Comparison of ENCODE assay signal across 8 cellular contexts in the genomic region with DNA sequence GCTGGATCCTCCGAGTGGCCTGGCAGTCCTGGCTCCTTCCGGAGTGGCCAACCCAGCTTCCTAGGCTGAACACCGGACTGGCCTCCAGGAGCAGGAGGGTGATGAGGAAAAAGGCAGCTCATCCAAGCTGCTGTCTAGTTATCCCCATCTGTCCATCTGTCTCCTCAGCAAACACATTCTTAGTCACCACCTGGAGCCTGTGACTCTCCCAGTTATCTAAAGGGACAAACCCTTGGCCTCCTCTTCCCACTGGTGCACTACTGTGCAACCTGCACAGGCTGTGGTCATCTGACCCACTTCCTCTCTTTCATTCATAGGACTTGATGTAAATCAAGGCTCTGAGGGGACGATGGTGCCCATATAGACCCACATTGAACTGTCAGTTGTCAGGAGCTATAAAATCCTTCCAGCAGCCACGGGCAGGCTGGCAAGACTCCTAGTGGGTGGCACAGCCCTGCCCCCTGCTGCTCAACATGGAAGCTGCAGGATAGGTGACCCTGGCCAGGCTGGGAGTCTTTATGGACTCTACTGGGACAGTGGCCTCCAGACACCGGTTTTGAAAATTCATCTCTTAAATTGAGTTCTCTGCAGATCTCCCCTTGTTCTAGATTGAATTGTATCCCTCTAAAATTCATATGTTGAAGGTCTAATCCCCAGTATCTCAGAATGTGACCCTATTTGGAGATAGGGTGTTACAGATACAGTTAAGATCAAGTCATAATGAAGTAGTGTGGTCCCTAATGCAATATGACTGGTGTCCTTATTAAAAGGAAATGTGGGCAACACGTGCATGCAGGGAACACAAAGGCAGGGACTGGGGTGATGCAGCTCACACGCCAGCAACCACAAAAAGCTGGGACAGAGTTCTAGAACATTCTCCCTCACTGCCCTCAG. TPM values are rescaled to one million over a fixed set of nuclear protein-coding genes. Genes with fewer than 3 reads are reported as not detected.
DNase-seq lines count a peak whose midpoint lies in the region; ATAC-seq, FAIRE-seq and TF ChIP-seq lines count a peak whose summit lies in the region.
"Had no signal": no experiment of that assay in that cellular context is flagged by ENCODE, and none has a peak within 500 bp of the region (broad histone marks: within the 10 kb centered on the region; RNA-seq: fewer than 3 reads in every experiment).

No MANE protein-coding gene starts in this region.

- FAIRE-seq in keratinocyte (lab: Jason Lieb, UNC): no peak

- intact Hi-C loops in activated B cell treated with CpG ODN at 0.5 μM for 24 hours (cut with micrococcal nuclease): loop anchor here (1.0 to 10.0 kb wide), 6 partner anchors 10 to 180 kb away; partner anchors contain the start of genes ANKRD36C and ASTL

- H3K9ac ChIP-seq in keratinocyte (ENCODE audit: control insufficient read depth, extremely low read depth, insufficient read depth, low read length): no peak overlapping the region

- H3K36me3 ChIP-seq in keratinocyte (ENCODE audit: control insufficient read depth in 2 of 2, extremely low read depth in 1 of 2, insufficient read depth in 2 of 2, low read length in 2 of 2): no peaks in the 10 kb centered on the region

- H3K27ac ChIP-seq in keratinocyte (ENCODE audit: control insufficient read depth, insufficient read depth, low read length): no peak overlapping the region

- dilution Hi-C loops in keratinocyte (cut with MboI; ENCODE audit: extremely low pct_ligation_motif_present, low sequenced_read_pairs): no loop called here

- peak; percentile 96 for TF ChIP-seq CTCF in GM13977 (IDR thresholded peaks at IDR 0.05; ENCODE audit: extremely low read depth, insufficient read depth, missing control alignments)
- peak; percentile 75 for TF ChIP-seq CTCF in activated B cell treated with CpG ODN at 0.5 μM for 24 hours (IDR thresholded peaks at IDR 0.05)
- TF ChIP-seq CTCF in keratinocyte (optimal IDR thresholded peaks at IDR 0.05 in 1 of 3, IDR thresholded peaks at IDR 0.05 in 1 of 3, conservative IDR thresholded peaks at IDR 0.05 in 1 of 3; ENCODE audit: extremely low read depth in 1 of 3, insufficient read depth in 2 of 3, low read length in 3 of 3): peak; percentile 90 to 98 (median 92)

- no peaks in the 10 kb centered on the region for H3K9me1 ChIP-seq in keratinocyte (ENCODE audit: control insufficient read depth, extremely low read depth, insufficient read depth, low read length)

- H3K4me3 ChIP-seq in keratinocyte (ENCODE audit: control insufficient read depth in 2 of 3, extremely low read depth in 1 of 3, insufficient read depth in 2 of 3, low read depth in 1 of 3, low read length in 3 of 3): no peak overlapping the region

- CTCF ChIA-PET in activated B cell treated with CpG ODN at 0.5 μM for 24 hours (lab: Charles Lee): interaction anchor here (0.6 to 7.0 kb wide), 42 partner anchors 10 to 379 kb away, joined by 3 to 511 read pairs (median 5); partner anchors contain the start of genes ADRA2B, ANKRD36C, ASTL and CIAO1

- ATAC-seq in HG03025 (IDR thresholded peaks at IDR 0.05; ENCODE audit: low FRiP score, unreplicated experiment) (peak; percentile 49), activated B cell treated with CpG ODN at 0.5 μM for 24 hours (ENCODE audit: low read depth) (peak; percentile 99)

- no peaks in the 10 kb centered on the region for H3K79me2 ChIP-seq in keratinocyte (ENCODE audit: control insufficient read depth, insufficient read depth, low read length)

- peaks cover 20% of the 10 kb centered on the region for H3K4me1 Mint-ChIP-seq in activated B cell treated with CpG ODN at 0.5 μM for 24 hours

- POLR2A ChIA-PET in activated B cell treated with CpG ODN at 0.5 μM for 24 hours (lab: Charles Lee): interaction anchor here (0.5 to 14.8 kb wide), 14 partner anchors 11 to 152 kb away, joined by 3 to 534 read pairs (median 6); partner anchors contain the start of genes ASTL, CIAO1, DUSP2 and STARD7

- H3K36me3 Mint-ChIP-seq in activated B cell treated with CpG ODN at 0.5 μM for 24 hours (ENCODE audit: low read depth): no peaks in the 10 kb centered on the region

- H4K20me1 ChIP-seq in keratinocyte (ENCODE audit: control insufficient read depth, extremely low read depth, insufficient read depth, low read length): no peaks in the 10 kb centered on the region

- no peaks in the 10 kb centered on the region for H3K27me3 Mint-ChIP-seq in activated B cell treated with CpG ODN at 0.5 μM for 24 hours

- no peaks in the 10 kb centered on the region for H3K27me3 ChIP-seq in keratinocyte (ENCODE audit: control insufficient read depth, extremely low read depth, insufficient read depth, low read length)

- H3K4me1 ChIP-seq in keratinocyte (ENCODE audit: control insufficient read depth, extremely low read depth, insufficient read depth, low read length): no peaks in the 10 kb centered on the region

- DNase-seq in GM13977 (ENCODE audit: low spot score): peak; percentile 72
- peak; percentile 41 for DNase-seq in NCI-H2196 treated with DMSO at 0.1 percent for 48 hours (lab: John Stamatoyannopoulos, UW; ENCODE audit: unreplicated experiment)
- peak; percentile 76 for DNase-seq in activated B cell treated with CpG ODN at 0.5 μM for 24 hours
- DNase-seq in T47D (ENCODE audit: low read depth in 1 of 2, low spot score in 1 of 2): peak; percentile 58 to 71
- no peak for DNase-seq in keratinocyte (ENCODE audit: low read depth, low spot score)
- peak; percentile 85 for DNase-seq in stimulated activated CD4-positive, alpha-beta T cell treated with anti-CD3 and anti-CD28 coated beads, Interleukin-1b, Interleukin-23, amount 100 ng/mL, for 48 hours

- no peak overlapping the region for H3K27ac Mint-ChIP-seq in activated B cell treated with CpG ODN at 0.5 μM for 24 hours

- in situ Hi-C loops in GM13977 (cut with MboI; ENCODE audit: low pct_unique_long_range_greater_than_20kb, low sequenced_read_pairs, unreplicated experiment): loop anchor here (25.0 kb wide), 1 partner anchor 162 kb away; no protein-coding TSS in a partner anchor
- in situ Hi-C loops in T47D (cut with HindIII; ENCODE audit: low pct_unique_long_range_greater_than_20kb, low sequenced_read_pairs): no loop called here

- H3K9me3 ChIP-seq in keratinocyte (ENCODE audit: control insufficient read depth, low read depth, low read length): no peaks in the 10 kb centered on the region

- H2AFZ ChIP-seq in keratinocyte (ENCODE audit: control insufficient read depth, low read length): no peak overlapping the region

- H3K4me2 ChIP-seq in keratinocyte (ENCODE audit: control insufficient read depth, extremely low read depth, insufficient read depth, low read depth, low read length): no peak overlapping the region

- no peak overlapping the region for H3K4me3 Mint-ChIP-seq in activated B cell treated with CpG ODN at 0.5 μM for 24 hours

- no peaks in the 10 kb centered on the region for H3K9me3 Mint-ChIP-seq in activated B cell treated with CpG ODN at 0.5 μM for 24 hours

RNA-seq across cellular contexts. Expression of gene DUSP2, which starts 29.3 kb away (rescaled TPM):
- total RNA-seq in activated B cell treated with CpG ODN at 0.5 μM for 24 hours: 118 and 122 TPM in 2 replicates
- 0.79 to 2.1 TPM (median 1.2 TPM) in 3 replicates for polyA plus RNA-seq in keratinocyte
- polyA plus RNA-seq in keratinocyte (2011; ENCODE audit: low read depth): 0.77 TPM
- polyA plus RNA-seq in keratinocyte (2011; cell fraction: cytosol; rRNA removed): 0.80 and 1.7 TPM in 2 replicates
- 1.2 and 2.3 TPM in 2 replicates for polyA plus RNA-seq in keratinocyte (2011; cell fraction: nucleus; rRNA removed)
- polyA plus RNA-seq in keratinocyte (2012; ENCODE audit: low replicate concordance): 1.1 and 4.7 TPM in 2 replicates
- polyA minus RNA-seq in keratinocyte: 0.82 to 1.9 TPM (median 0.92 TPM) in 3 replicates
- polyA minus RNA-seq in keratinocyte (2011; cell fraction: cytosol; rRNA and poly(A)+ RNA removed): 3.8 TPM
- 1.4 and 2.8 TPM in 2 replicates for polyA minus RNA-seq in keratinocyte (2011; cell fraction: nucleus; rRNA and poly(A)+ RNA removed)

RNA-seq across cellular contexts. Expression of gene STARD7, which starts 34.1 kb away (rescaled TPM):
- total RNA-seq in activated B cell treated with CpG ODN at 0.5 μM for 24 hours: 148 and 158 TPM in 2 replicates
- polyA plus RNA-seq in keratinocyte: 44.8 to 84.6 TPM (median 73.4 TPM) in 3 replicates
- polyA plus RNA-seq in keratinocyte (2011; ENCODE audit: low read depth): 29.8 TPM
- 55.3 and 75.9 TPM in 2 replicates for polyA plus RNA-seq in keratinocyte (2011; cell fraction: cytosol; rRNA removed)
- polyA plus RNA-seq in keratinocyte (2011; cell fraction: nucleus; rRNA removed): 50.8 and 61.7 TPM in 2 replicates
- 36.6 and 67.5 TPM in 2 replicates for polyA plus RNA-seq in keratinocyte (2012; ENCODE audit: low replicate concordance)
- polyA minus RNA-seq in keratinocyte: 35.4 to 80.6 TPM (median 49.0 TPM) in 3 replicates
- polyA minus RNA-seq in keratinocyte (2011; cell fraction: cytosol; rRNA and poly(A)+ RNA removed): 69.3 TPM
- 38.5 and 64.8 TPM in 2 replicates for polyA minus RNA-seq in keratinocyte (2011; cell fraction: nucleus; rRNA and poly(A)+ RNA removed)

RNA-seq across cellular contexts. Expression of gene ASTL, which starts 36.2 kb away (rescaled TPM):
- 1.0 and 1.6 TPM in 2 replicates for total RNA-seq in activated B cell treated with CpG ODN at 0.5 μM for 24 hours
- polyA plus RNA-seq in keratinocyte: not detected in 3 replicates
- polyA plus RNA-seq in keratinocyte (2011; ENCODE audit: low read depth): not detected
- polyA plus RNA-seq in keratinocyte (2011; cell fraction: cytosol; rRNA removed): not detected in 2 replicates
- polyA plus RNA-seq in keratinocyte (2011; cell fraction: nucleus; rRNA removed): not detected in 2 replicates
- polyA plus RNA-seq in keratinocyte (2012; ENCODE audit: low replicate concordance): 0.13 TPM in 1 of 2 replicates, not detected in the other
- not detected in 3 replicates for polyA minus RNA-seq in keratinocyte
- not detected for polyA minus RNA-seq in keratinocyte (2011; cell fraction: cytosol; rRNA and poly(A)+ RNA removed)
- polyA minus RNA-seq in keratinocyte (2011; cell fraction: nucleus; rRNA and poly(A)+ RNA removed): not detected in 2 replicates
- total RNA-seq: skeletal muscle tissue had no signal

RNA-seq across cellular contexts. Expression of gene ADRA2B, which starts 58.1 kb away (rescaled TPM):
- 0.11 and 0.37 TPM in 2 replicates for total RNA-seq in activated B cell treated with CpG ODN at 0.5 μM for 24 hours
- 0.02 TPM in 1 of 3 replicates, not detected in the others for polyA plus RNA-seq in keratinocyte
- polyA plus RNA-seq in keratinocyte (2011; ENCODE audit: low read depth): not detected
- not detected in 2 replicates for polyA plus RNA-seq in keratinocyte (2011; cell fraction: cytosol; rRNA removed)
- polyA plus RNA-seq in keratinocyte (2011; cell fraction: nucleus; rRNA removed): 0.07 TPM in 1 of 2 replicates, not detected in the other
- 0.08 TPM in 1 of 2 replicates, not detected in the other for polyA plus RNA-seq in keratinocyte (2012; ENCODE audit: low replicate concordance)
- not detected in 3 replicates for polyA minus RNA-seq in keratinocyte
- not detected for polyA minus RNA-seq in keratinocyte (2011; cell fraction: cytosol; rRNA and poly(A)+ RNA removed)
- polyA minus RNA-seq in keratinocyte (2011; cell fraction: nucleus; rRNA and poly(A)+ RNA removed): not detected in 2 replicates
